Comparison of ENCODE assay signal across 1 cellular context in genomic region chr11:75350743-75351540, GRCh38.
TF ChIP-seq lines count a peak whose summit lies in the region.

No MANE protein-coding gene starts in this region.

TF ChIP-seq in HepG2, 621 proteins besides CTCF, POLR2A, EP300 and RAD21 (continued from another document and continues in another):
- TF ChIP-seq ZBTB49 (CRISPR knock-in tag; IDR thresholded peaks at IDR 0.05; ENCODE audit: borderline replicate concordance) (no peak), ZBTB4 (CRISPR knock-in tag; IDR thresholded peaks at IDR 0.05; ENCODE audit: borderline replicate concordance) (peak; percentile 76; the same call in 1 of the 2 replicates), ETS1 (CRISPR knock-in tag; IDR thresholded peaks at IDR 0.05) (no peak), PRDM15 (CRISPR knock-in tag; IDR thresholded peaks at IDR 0.05) (no peak), ADNP (CRISPR knock-in tag; IDR thresholded peaks at IDR 0.05) (no peak), NBN (conservative IDR thresholded peaks at IDR 0.05) (no peak), STAT5B (CRISPR knock-in tag; IDR thresholded peaks at IDR 0.05) (no peak), RBM22 (optimal IDR thresholded peaks at IDR 0.05; ENCODE audit: low read length) (no peak), ZNF781 (CRISPR knock-in tag; IDR thresholded peaks at IDR 0.05; ENCODE audit: borderline replicate concordance, not compliant biosample characterization) (no peak), SRSF4 (IDR thresholded peaks at IDR 0.05; ENCODE audit: low read depth, low read length, poor library complexity, severe bottlenecking) (no peak), ZNF841 (CRISPR knock-in tag; IDR thresholded peaks at IDR 0.05; ENCODE audit: borderline replicate concordance) (no peak), NFRKB (IDR thresholded peaks at IDR 0.05) (no peak), SMARCE1 (IDR thresholded peaks at IDR 0.05; ENCODE audit: borderline replicate concordance) (no peak), ZFP91 (CRISPR knock-in tag; IDR thresholded peaks at IDR 0.05; ENCODE audit: borderline replicate concordance) (peak; percentile 38; the same call in 1 of the 2 replicates), ZNF256 (CRISPR knock-in tag; conservative IDR thresholded peaks at IDR 0.05) (no peak), DMTF1 (CRISPR knock-in tag; IDR thresholded peaks at IDR 0.05) (0 out of 2 replicates have a peak, but pooled peaks have one; percentile 38), BCL3 (CRISPR knock-in tag; IDR thresholded peaks at IDR 0.05) (no peak; the same call in 1 of the 2 replicates), ZNF547 (CRISPR knock-in tag; IDR thresholded peaks at IDR 0.05) (no peak; the same call in 1 of the 2 replicates), CBX1 (IDR thresholded peaks at IDR 0.05; ENCODE audit: low read depth) (no peak), ZNF142 (CRISPR knock-in tag; IDR thresholded peaks at IDR 0.05) (no peak), DDIT3 (CRISPR knock-in tag; IDR thresholded peaks at IDR 0.05) (no peak), ZSCAN5A (CRISPR knock-in tag; IDR thresholded peaks at IDR 0.05; ENCODE audit: borderline replicate concordance) (no peak), MTA1 (CRISPR knock-in tag; IDR thresholded peaks at IDR 0.05; ENCODE audit: borderline replicate concordance) (peak; percentile 13; the same call in 1 of the 2 replicates), TAF1 (CRISPR knock-in tag; IDR thresholded peaks at IDR 0.05) (no peak)
